In the genomic region with DNA sequence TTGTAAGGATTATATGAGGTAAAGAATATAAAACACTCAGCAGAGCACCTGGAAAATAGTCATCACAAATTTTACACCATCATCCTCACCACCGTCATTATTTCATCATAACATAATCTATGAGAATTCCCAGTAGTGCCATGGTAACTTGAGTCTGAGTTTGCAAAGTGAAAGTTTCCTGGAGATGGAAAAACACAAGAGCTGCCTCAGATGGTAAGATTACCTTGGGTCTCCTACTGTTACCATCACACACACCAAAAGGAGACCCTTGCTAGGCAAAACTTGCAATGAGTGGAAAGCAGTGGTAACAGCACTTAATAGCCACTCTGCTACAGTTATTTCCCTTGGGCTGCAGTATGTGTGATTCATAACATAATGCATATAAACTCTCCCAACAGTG, we compare ENCODE assay signal across 23 cellular contexts.
DNase-seq lines count a peak whose midpoint lies in the region; ATAC-seq, FAIRE-seq and TF ChIP-seq lines count a peak whose summit lies in the region.
"Had no signal": no experiment of that assay in that cellular context is flagged by ENCODE, and none has a peak within 500 bp of the region (broad histone marks: within the 10 kb centered on the region; RNA-seq: fewer than 3 reads in every experiment).

No MANE protein-coding gene starts in this region.

- H2BK12ac ChIP-seq in trophoblast cell (ENCODE audit: low read length), result no peak overlapping the region

- WGBS in mesendoderm (ENCODE audit: extremely low coverage, insufficient coverage, low lambda C conversion rate), result no CpG with 5 or more reads among the region's 1 CpG
- WGBS in trophoblast cell (ENCODE audit: extremely low coverage, insufficient coverage, insufficient read length), result no CpG with 5 or more reads among the region's 1 CpG

- no peak overlapping the region for H3K56ac ChIP-seq in mesendoderm (ENCODE audit: low read length)

- no peak overlapping the region for H3K14ac ChIP-seq in trophoblast cell (ENCODE audit: low read length)

- H2AK5ac ChIP-seq in mesendoderm (ENCODE audit: low read length) (no peak overlapping the region), trophoblast cell (ENCODE audit: low read length) (no peak overlapping the region)

- no peaks in the 10 kb centered on the region for H3K36me3 ChIP-seq in mesendoderm (ENCODE audit: control insufficient read depth, insufficient read depth, low read length)
- no peaks in the 10 kb centered on the region for H3K36me3 ChIP-seq in trophoblast cell (ENCODE audit: control insufficient read depth in 1 of 2, insufficient read depth in 2 of 2, low read length in 2 of 2)
- H3K36me3 ChIP-seq: BE2C; BLaER1 treated with 17β-estradiol and CSF1 and Interleukin-3, amounts not matched to agents 10 nM and 100 nM had no signal

- H2BK120ac ChIP-seq in mesendoderm (ENCODE audit: low read depth, low read length) (no peak overlapping the region), trophoblast cell (ENCODE audit: insufficient read depth, low read length, poor library complexity) (no peak overlapping the region)

- no peak overlapping the region for H3K23ac ChIP-seq in mesendoderm (ENCODE audit: low read length)
- H3K23ac ChIP-seq in trophoblast cell (ENCODE audit: low read length), result no peak overlapping the region

- no peaks in the 10 kb centered on the region for H3K9me3 ChIP-seq in trophoblast cell (ENCODE audit: insufficient read depth, low read depth, low read length)
- H3K9me3 ChIP-seq: A549; BE2C; BLaER1 treated with 17β-estradiol and CSF1 and Interleukin-3, amounts not matched to agents 10 nM and 100 nM had no signal

- H3K4me2 ChIP-seq in mesendoderm (ENCODE audit: low read length), result no peak overlapping the region
- no peak overlapping the region for H3K4me2 ChIP-seq in trophoblast cell (ENCODE audit: low read length)
- H3K4me2 ChIP-seq: A549; BLaER1 treated with 17β-estradiol and CSF1 and Interleukin-3, amounts not matched to agents 10 nM and 100 nM had no signal

- H3K79me1 ChIP-seq in mesendoderm (ENCODE audit: low read length), result no peaks in the 10 kb centered on the region
- no peaks in the 10 kb centered on the region for H3K79me1 ChIP-seq in trophoblast cell (ENCODE audit: low read length)

- H4K8ac ChIP-seq in mesendoderm (ENCODE audit: low read depth, low read length) (no peak overlapping the region), trophoblast cell (ENCODE audit: low read depth, low read length) (no peak overlapping the region)

- H3K27me3 ChIP-seq in mesendoderm (ENCODE audit: insufficient read depth, low read length, poor library complexity) (no peaks in the 10 kb centered on the region), trophoblast cell (ENCODE audit: insufficient read depth, low read length) (no peaks in the 10 kb centered on the region)
- H3K27me3 ChIP-seq: BE2C; BLaER1 treated with 17β-estradiol and CSF1 and Interleukin-3, amounts not matched to agents 10 nM and 100 nM had no signal

- H3K4ac ChIP-seq in mesendoderm (ENCODE audit: low read depth, low read length), result no peak overlapping the region
- H3K4ac ChIP-seq in trophoblast cell (ENCODE audit: low read depth, low read length), result no peak overlapping the region

- DNase-seq in NCI-H1105 treated with DMSO at 0.1 percent for 48 hours (lab: John Stamatoyannopoulos, UW) (peak; percentile 32), NCI-H1105 (lab: John Stamatoyannopoulos, UW) (no peak), mesendoderm (peak; percentile 33), trophoblast cell (peak; percentile 64 to 84), GM12891 (ENCODE audit: insufficient read length, low spot score) (no peak)
- DNase-seq: 8988T; ACHN; AML-193; BE2C; CD4-positive, alpha-beta T cell; CD8-positive, alpha-beta memory T cell; DMS 273 treated with DMSO at 0.1 percent for 48 hours; DND-41; GM23248; H7; HCEC 1CT had no signal

- H3K4me1 ChIP-seq in mesendoderm (ENCODE audit: control insufficient read depth, low read depth, low read length) (no peaks in the 10 kb centered on the region), trophoblast cell (ENCODE audit: control insufficient read depth in 1 of 2, insufficient read depth in 2 of 2, low read length in 2 of 2) (no peaks in the 10 kb centered on the region)
- H3K4me1 ChIP-seq: A549, BE2C had no signal

- no peak overlapping the region for H3K9ac ChIP-seq in mesendoderm (ENCODE audit: low read length)
- no peak overlapping the region for H3K9ac ChIP-seq in trophoblast cell (ENCODE audit: low read length)
- H3K9ac ChIP-seq: BLaER1 treated with 17β-estradiol and CSF1 and Interleukin-3, amounts not matched to agents 10 nM and 100 nM; GM23248 had no signal

- no peak overlapping the region for H2AFZ ChIP-seq in trophoblast cell (ENCODE audit: insufficient read depth, low read length, poor library complexity)
- H2AFZ ChIP-seq: GM23248 had no signal

- FAIRE-seq in GM12891 (lab: Jason Lieb, UNC), result no peak
- FAIRE-seq: A549, D721Med, G401.6, GM19239, H1 had no signal

- no peak overlapping the region for H4K91ac ChIP-seq in trophoblast cell (ENCODE audit: low read depth, low read length)

- TF ChIP-seq POLR2A in GM12891 (IDR thresholded peaks at IDR 0.05; ENCODE audit: low read depth, low read length), result no peak

- H3K27ac ChIP-seq in mesendoderm (ENCODE audit: low read depth, low read length) (no peak overlapping the region), trophoblast cell (ENCODE audit: low read depth, low read length) (no peak overlapping the region)
- H3K27ac ChIP-seq: A549; BLaER1 treated with 17β-estradiol and CSF1 and Interleukin-3, amounts not matched to agents 10 nM and 100 nM; GM23248 had no signal

- H3K79me2 ChIP-seq in mesendoderm (ENCODE audit: control insufficient read depth, insufficient read depth, low read length) (no peaks in the 10 kb centered on the region), trophoblast cell (ENCODE audit: control insufficient read depth, insufficient read depth, low read length, poor library complexity) (no peaks in the 10 kb centered on the region)

- no peak overlapping the region for H4K12ac ChIP-seq in trophoblast cell (ENCODE audit: low read depth, low read length)

- H2BK15ac ChIP-seq in mesendoderm (replicated peaks; ENCODE audit: low read depth), result no peak overlapping the region

- no peak overlapping the region for H3K4me3 ChIP-seq in mesendoderm (ENCODE audit: low read length)
- no peak overlapping the region for H3K4me3 ChIP-seq in trophoblast cell (ENCODE audit: low read depth, low read length)
- H3K4me3 ChIP-seq: A549; BLaER1 treated with 17β-estradiol and CSF1 and Interleukin-3, amounts not matched to agents 10 nM and 100 nM; GM23248 had no signal

- H4K5ac ChIP-seq in mesendoderm (ENCODE audit: low read length), result no peak overlapping the region

- no peak overlapping the region for H2BK5ac ChIP-seq in mesendoderm (ENCODE audit: low read length)
- no peak overlapping the region for H2BK5ac ChIP-seq in trophoblast cell (ENCODE audit: low read depth, low read length, poor library complexity)

- H3K18ac ChIP-seq in mesendoderm (ENCODE audit: low read length) (no peak overlapping the region), trophoblast cell (ENCODE audit: low read length) (no peak overlapping the region)

- no peak for ATAC-seq in HG02884 (IDR thresholded peaks at IDR 0.05; ENCODE audit: unreplicated experiment)
- ATAC-seq: A549 had no signal

TF ChIP-seq in GM12891, 5 proteins besides CTCF, POLR2A, EP300 and RAD21:
- no peak for TF ChIP-seq TAF1 (IDR thresholded peaks at IDR 0.05; ENCODE audit: low read depth, low read length)
- no peak for TF ChIP-seq POU2F2 (IDR thresholded peaks at IDR 0.05; ENCODE audit: low read depth, low read length)
- no peak for TF ChIP-seq PAX5 (IDR thresholded peaks at IDR 0.05; ENCODE audit: insufficient read depth, low read length, severe bottlenecking)
- TF ChIP-seq POLR2AphosphoS5 (IDR thresholded peaks at IDR 0.05; ENCODE audit: low read depth, low read length), result no peak
- no peak for TF ChIP-seq SPI1 (IDR thresholded peaks at IDR 0.05; ENCODE audit: low read depth, low read length)

Comparison
In these comparisons a context has a peak if more than half of its experiments do, and no peak if none do; other contexts are left out.
1. DNase-seq: peak in NCI-H1105 treated with DMSO at 0.1 percent for 48 hours (single experiment), mesendoderm (single experiment) and trophoblast cell (2 of 2); none in NCI-H1105 (single experiment) and GM12891 (single experiment).